40 cellular contexts compared by ENCODE assay signal in genomic region chr2:171968509-171968908, GRCh38. TPM values are rescaled to one million over a fixed set of nuclear protein-coding genes. Genes with fewer than 3 reads are reported as not detected.
"Had no signal": no experiment of that assay in that cellular context is flagged by ENCODE, and none has a peak within 500 bp of the region (broad histone marks: within the 10 kb centered on the region; RNA-seq: fewer than 3 reads in every experiment).

No MANE protein-coding gene starts in this region.

- FAIRE-seq: astrocyte, bronchial epithelial cell had no signal

- DNase-seq: activated effector memory CD4-positive, alpha-beta T cell treated with anti-CD3 and anti-CD28 coated beads, Interleukin-2, amount 50 U/mL, for 16 hours; activated effector memory CD4-positive, alpha-beta T cell treated with Interleukin-2 at 50 U/mL for 16 hours; activated gamma-delta T cell; activated gamma-delta T cell treated with Interleukin-2 at 50 U/mL for 16 hours; activated naive CD4-positive, alpha-beta T cell; activated naive CD4-positive, alpha-beta T cell treated with anti-CD3 and anti-CD28 coated beads for 36 hours; activated naive CD4-positive, alpha-beta T cell treated with anti-CD3 and anti-CD28 coated beads, Interleukin-2, amount 10 ng/mL, durations not matched to agents 7 days and 5 days; activated naive CD4-positive, alpha-beta T cell treated with anti-CD3 and anti-CD28 coated beads, Interleukin-2, amount 50 U/mL, for 16 hours; activated naive CD4-positive, alpha-beta T cell treated with Interleukin-2 at 50 U/mL for 16 hours; activated naive CD8-positive, alpha-beta T cell treated with anti-CD3 and anti-CD28 coated beads for 36 hours; activated naive CD8-positive, alpha-beta T cell treated with anti-CD3 and anti-CD28 coated beads, Interleukin-2, amount 10 ng/mL, durations not matched to agents 7 days and 5 days; activated naive CD8-positive, alpha-beta T cell treated with anti-CD3 and anti-CD28 coated beads, Interleukin-2, amount 50 U/mL, for 24 hours; activated T-cell treated with anti-CD3 and anti-CD28 coated beads, Interleukin-2, amount 50 U/mL, for 1 hour; activated T-cell treated with anti-CD3 and anti-CD28 coated beads, Interleukin-2, amount 50 U/mL, for 24 hours; activated T-cell treated with anti-CD3 and anti-CD28 coated beads, Interleukin-2, amount 50 U/mL, for 4 hours; activated T-cell treated with anti-CD3 and anti-CD28 coated beads, Interleukin-2, amount 50 U/mL, for 48 hours; activated T-cell treated with anti-CD3 and anti-CD28 coated beads, Interleukin-2, amount 50 U/mL, for 72 hours; adrenal gland; amniotic stem cell; amygdala; anterior cingulate cortex; aorta; body of pancreas; brain microvascular endothelial cell; caudate nucleus; central memory CD4-positive, alpha-beta T cell; cerebellar nuclear complex had no signal

- H3K9me3 ChIP-seq: adrenal gland, ascending aorta, body of pancreas, breast epithelium had no signal

- H3K4me3 ChIP-seq: adrenal gland, ascending aorta, body of pancreas, breast epithelium, cardiac muscle cell had no signal

- H3K27ac Mint-ChIP-seq: activated naive CD4-positive, alpha-beta T cell treated with anti-CD3 and anti-CD28 coated beads for 36 hours; activated naive CD4-positive, alpha-beta T cell treated with anti-CD3 and anti-CD28 coated beads, Interleukin-2, amount 10 ng/mL, durations not matched to agents 7 days and 5 days; activated naive CD4-positive, alpha-beta T cell treated with anti-CD3 and anti-CD28 coated beads, Interleukin-2, amount 50 U/mL, for 24 hours; activated naive CD4-positive, alpha-beta T cell treated with anti-CD3 and anti-CD28 coated beads, Interleukin-2, amount 50 U/mL, for 72 hours; activated naive CD8-positive, alpha-beta T cell; activated naive CD8-positive, alpha-beta T cell treated with anti-CD3 and anti-CD28 coated beads for 36 hours; activated naive CD8-positive, alpha-beta T cell treated with anti-CD3 and anti-CD28 coated beads, Interleukin-2, amount 10 ng/mL, durations not matched to agents 7 days and 5 days; activated naive CD8-positive, alpha-beta T cell treated with anti-CD3 and anti-CD28 coated beads, Interleukin-2, amount 50 U/mL, for 24 hours; activated T-cell treated with anti-CD3 and anti-CD28 coated beads, Interleukin-2, amount 50 U/mL, for 24 hours; activated T-cell treated with anti-CD3 and anti-CD28 coated beads, Interleukin-2, amount 50 U/mL, for 72 hours; activated T-helper 1 cell treated with anti-CD3 and anti-CD28 coated beads, Interleukin-12 subunit alpha, Interleukin-12 subunit beta, Interleukin-2, Interleukin-4 antibody, amounts not matched to agents 30 ng/mL and 10 ng/mL and 1 ng/mL, durations not matched to agents 14 hours and 24 hours and 36 hours; activated T-helper 17 cell treated with anti-CD3 and anti-CD28 coated beads, Interleukin-2, amount 50 U/mL, for 72 hours; activated T-helper 2 cell treated with anti-CD3 and anti-CD28 coated beads, Interferon-gamma antibody, Interleukin-2, Interleukin-4, amounts not matched to agents 10 μg/mL and 5 μg/mL and 100 μg/mL, durations not matched to agents 14 hours and 24 hours and 36 hours had no signal

- H3K27ac ChIP-seq: adrenal gland, ascending aorta, body of pancreas, brain microvascular endothelial cell, breast epithelium, cardiac muscle cell had no signal

- ATAC-seq: activated naive CD4-positive, alpha-beta T cell treated with anti-CD3 and anti-CD28 coated beads, Interleukin-2, amount 50 U/mL, for 72 hours; activated naive CD8-positive, alpha-beta T cell treated with anti-CD3 and anti-CD28 coated beads, Interleukin-2, amount 50 U/mL, for 24 hours; activated T-cell treated with anti-CD3 and anti-CD28 coated beads, Interleukin-2, amount 50 U/mL, for 4 hours; activated T-cell treated with anti-CD3 and anti-CD28 coated beads, Interleukin-2, amount 50 U/mL, for 72 hours; activated T-helper 17 cell treated with anti-CD3 and anti-CD28 coated beads, Interleukin-2, amount 50 U/mL, for 72 hours; body of pancreas had no signal

- H3K27me3 Mint-ChIP-seq: activated naive CD4-positive, alpha-beta T cell treated with anti-CD3 and anti-CD28 coated beads, Interleukin-2, amount 10 ng/mL, durations not matched to agents 7 days and 5 days; activated naive CD4-positive, alpha-beta T cell treated with anti-CD3 and anti-CD28 coated beads, Interleukin-2, amount 50 U/mL, for 24 hours; activated naive CD8-positive, alpha-beta T cell; activated naive CD8-positive, alpha-beta T cell treated with anti-CD3 and anti-CD28 coated beads for 36 hours; activated naive CD8-positive, alpha-beta T cell treated with anti-CD3 and anti-CD28 coated beads, Interleukin-2, amount 10 ng/mL, durations not matched to agents 7 days and 5 days; activated naive CD8-positive, alpha-beta T cell treated with anti-CD3 and anti-CD28 coated beads, Interleukin-2, amount 50 U/mL, for 24 hours; activated T-cell treated with anti-CD3 and anti-CD28 coated beads, Interleukin-2, amount 50 U/mL, for 24 hours; activated T-helper 17 cell treated with anti-CD3 and anti-CD28 coated beads, Interleukin-2, amount 50 U/mL, for 72 hours; brain; central memory CD8-positive, alpha-beta T cell had no signal

- H3K4me3 Mint-ChIP-seq: activated naive CD4-positive, alpha-beta T cell treated with anti-CD3 and anti-CD28 coated beads for 36 hours; activated naive CD4-positive, alpha-beta T cell treated with anti-CD3 and anti-CD28 coated beads, Interleukin-2, amount 10 ng/mL, durations not matched to agents 7 days and 5 days; activated naive CD4-positive, alpha-beta T cell treated with anti-CD3 and anti-CD28 coated beads, Interleukin-2, amount 50 U/mL, for 24 hours; activated naive CD8-positive, alpha-beta T cell; activated naive CD8-positive, alpha-beta T cell treated with anti-CD3 and anti-CD28 coated beads for 36 hours; activated naive CD8-positive, alpha-beta T cell treated with anti-CD3 and anti-CD28 coated beads, Interleukin-2, amount 10 ng/mL, durations not matched to agents 7 days and 5 days; activated naive CD8-positive, alpha-beta T cell treated with anti-CD3 and anti-CD28 coated beads, Interleukin-2, amount 50 U/mL, for 24 hours; activated T-cell treated with anti-CD3 and anti-CD28 coated beads, Interleukin-2, amount 50 U/mL, for 24 hours; activated T-cell treated with anti-CD3 and anti-CD28 coated beads, Interleukin-2, amount 50 U/mL, for 4 hours; activated T-cell treated with anti-CD3 and anti-CD28 coated beads, Interleukin-2, amount 50 U/mL, for 72 hours; activated T-helper 1 cell treated with anti-CD3 and anti-CD28 coated beads, Interleukin-12 subunit alpha, Interleukin-12 subunit beta, Interleukin-2, Interleukin-4 antibody, amounts not matched to agents 30 ng/mL and 10 ng/mL and 1 ng/mL, durations not matched to agents 14 hours and 24 hours and 36 hours; activated T-helper 17 cell treated with anti-CD3 and anti-CD28 coated beads, Interleukin-2, amount 50 U/mL, for 72 hours; brain; central memory CD8-positive, alpha-beta T cell had no signal

- H3K4me1 ChIP-seq: adrenal gland, ascending aorta, body of pancreas, breast epithelium had no signal

- H3K36me3 ChIP-seq: brain microvascular endothelial cell, breast epithelium had no signal

- H3K9me3 Mint-ChIP-seq: activated naive CD4-positive, alpha-beta T cell treated with anti-CD3 and anti-CD28 coated beads for 36 hours; activated naive CD4-positive, alpha-beta T cell treated with anti-CD3 and anti-CD28 coated beads, Interleukin-2, amount 10 ng/mL, durations not matched to agents 7 days and 5 days; activated naive CD4-positive, alpha-beta T cell treated with anti-CD3 and anti-CD28 coated beads, Interleukin-2, amount 50 U/mL, for 24 hours; activated naive CD4-positive, alpha-beta T cell treated with anti-CD3 and anti-CD28 coated beads, Interleukin-2, amount 50 U/mL, for 72 hours; activated naive CD8-positive, alpha-beta T cell treated with anti-CD3 and anti-CD28 coated beads for 36 hours; activated naive CD8-positive, alpha-beta T cell treated with anti-CD3 and anti-CD28 coated beads, Interleukin-2, amount 50 U/mL, for 24 hours; activated T-cell treated with anti-CD3 and anti-CD28 coated beads, Interleukin-2, amount 50 U/mL, for 24 hours; activated T-cell treated with anti-CD3 and anti-CD28 coated beads, Interleukin-2, amount 50 U/mL, for 4 hours; activated T-cell treated with anti-CD3 and anti-CD28 coated beads, Interleukin-2, amount 50 U/mL, for 72 hours; activated T-helper 1 cell treated with anti-CD3 and anti-CD28 coated beads, Interleukin-12 subunit alpha, Interleukin-12 subunit beta, Interleukin-2, Interleukin-4 antibody, amounts not matched to agents 30 ng/mL and 10 ng/mL and 1 ng/mL, durations not matched to agents 14 hours and 24 hours and 36 hours; activated T-helper 17 cell treated with anti-CD3 and anti-CD28 coated beads, Interleukin-2, amount 50 U/mL, for 72 hours; activated T-helper 2 cell treated with anti-CD3 and anti-CD28 coated beads, Interferon-gamma antibody, Interleukin-2, Interleukin-4, amounts not matched to agents 10 μg/mL and 5 μg/mL and 100 μg/mL, durations not matched to agents 14 hours and 24 hours and 36 hours; brain; central memory CD8-positive, alpha-beta T cell had no signal

- H3K27me3 ChIP-seq: adrenal gland, ascending aorta, body of pancreas, brain microvascular endothelial cell, breast epithelium, cardiac muscle cell had no signal

RNA-seq across cellular contexts. Expression of gene METAP1D, which starts 31.2 kb away (rescaled TPM):
- total RNA-seq: ascending aorta had no signal
